1 cellular context compared by ENCODE assay signal in genomic region chr21:32949701-32950100, GRCh38.
TF ChIP-seq lines count a peak whose summit lies in the region.

No MANE protein-coding gene starts in this region.

TF ChIP-seq in K562, 482 proteins besides CTCF, POLR2A, EP300 and RAD21 (continued from another document):
- TF ChIP-seq PRDM10 (IDR thresholded peaks at IDR 0.05; ENCODE audit: partially characterized antibody) (no peak), IRF9 (tag; IDR thresholded peaks at IDR 0.05) (no peak), MYC (IDR thresholded peaks at IDR 0.05; ENCODE audit: low read depth, low read length) (no peak), MYC (CRISPR knock-in tag; IDR thresholded peaks at IDR 0.05; ENCODE audit: borderline replicate concordance, low read depth) (no peak), ADNP (tag; IDR thresholded peaks at IDR 0.05) (no peak), ZSCAN32 (CRISPR knock-in tag; IDR thresholded peaks at IDR 0.05) (no peak), PBX2 (CRISPR knock-in tag; IDR thresholded peaks at IDR 0.05; ENCODE audit: low read depth) (no peak), PBX2 (tag; conservative IDR thresholded peaks at IDR 0.05; ENCODE audit: low read depth) (peak; percentile 33; the same call in 1 of the 2 replicates)
TF ChIP-seq in K562: peak in this region for 2.
